In the genomic region with DNA sequence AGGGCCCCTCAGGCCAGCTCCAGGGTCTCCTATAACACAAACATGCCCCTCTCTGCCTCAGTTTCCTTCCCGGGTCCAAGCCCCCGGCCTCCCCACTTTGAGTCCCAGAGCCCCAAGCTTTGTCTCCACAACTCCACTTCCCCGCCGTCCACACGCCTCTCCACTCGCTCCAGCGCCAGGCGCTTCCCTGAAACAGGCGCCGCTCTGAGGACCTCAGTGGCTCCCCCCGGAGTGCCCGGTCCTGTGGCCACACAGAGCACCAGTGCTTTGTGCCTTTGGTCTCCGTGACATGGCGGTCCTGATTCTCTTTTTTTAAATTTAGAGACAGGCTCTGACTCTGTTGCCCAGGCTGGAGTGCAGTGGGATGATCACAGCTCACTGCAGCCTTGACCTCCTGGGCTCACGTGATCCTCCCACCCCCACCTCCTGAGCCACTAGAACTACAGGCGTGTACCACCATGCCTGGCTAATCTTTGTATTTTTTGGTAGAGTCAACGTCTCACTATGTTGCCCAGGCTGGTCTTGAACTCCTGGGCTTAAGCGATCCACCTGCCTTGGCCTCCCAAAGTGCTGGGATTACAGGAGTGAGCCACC, we compare ENCODE assay signal across 30 cellular contexts. TPM values are rescaled to one million over a fixed set of nuclear protein-coding genes. Genes with fewer than 3 reads are reported as not detected.
DNase-seq lines count a peak whose midpoint lies in the region; ATAC-seq, FAIRE-seq and TF ChIP-seq lines count a peak whose summit lies in the region.
"Had no signal": no experiment of that assay in that cellular context is flagged by ENCODE, and none has a peak within 500 bp of the region (broad histone marks: within the 10 kb centered on the region; RNA-seq: fewer than 3 reads in every experiment).

No MANE protein-coding gene starts in this region.

- H4K20me1 ChIP-seq in OCI-LY1 (ENCODE audit: insufficient read depth, low read length) = no peaks in the 10 kb centered on the region
- no peaks in the 10 kb centered on the region for H4K20me1 ChIP-seq in MM.1S (ENCODE audit: insufficient read depth, low read length)

- H3K4me1 ChIP-seq in OCI-LY1 (ENCODE audit: insufficient read depth, low read length, severe bottlenecking) (peaks cover 55% of the 10 kb centered on the region), MM.1S (ENCODE audit: low read length) (peaks cover 7% of the 10 kb centered on the region)

- H3K4me2 ChIP-seq in OCI-LY1 (ENCODE audit: low read length) (0 out of 2 replicates have a peak overlapping the region, but pooled peaks have one; percentile 24), MM.1S (ENCODE audit: low read depth, low read length) (no peak overlapping the region)
- H3K4me2 ChIP-seq: KMS-11 had no signal

- H3F3A ChIP-seq in OCI-LY1 (ENCODE audit: insufficient read depth, low read length) (peaks cover 5% of the 10 kb centered on the region), MM.1S (ENCODE audit: insufficient read depth, low read length) (no peaks in the 10 kb centered on the region)

- H3K27me3 ChIP-seq in OCI-LY1 (ENCODE audit: insufficient read depth, low read length) (peaks cover 4% of the 10 kb centered on the region; the same call in 1 of the 2 replicates), MM.1S (replicated peaks; ENCODE audit: insufficient read depth, low read length) (peaks cover 23% of the 10 kb centered on the region; the same call in 1 of the 2 replicates), brain microvascular endothelial cell (replicated peaks) (no peaks in the 10 kb centered on the region)
- H3K27me3 ChIP-seq: ascending aorta, cardiac muscle cell, SJCRH30, upper lobe of right lung had no signal

- no peaks in the 10 kb centered on the region for H3K36me3 ChIP-seq in OCI-LY1 (ENCODE audit: insufficient read depth, low read length)
- no peaks in the 10 kb centered on the region for H3K36me3 ChIP-seq in MM.1S (replicated peaks; ENCODE audit: insufficient read depth, low read length)
- H3K36me3 ChIP-seq in brain microvascular endothelial cell (replicated peaks) = no peaks in the 10 kb centered on the region
- H3K36me3 ChIP-seq: ascending aorta, cardiac muscle cell, SJCRH30, suprapubic skin, upper lobe of right lung had no signal

- no peaks in the 10 kb centered on the region for H3K9me3 ChIP-seq in OCI-LY1 (ENCODE audit: low read length)
- no peaks in the 10 kb centered on the region for H3K9me3 ChIP-seq in MM.1S (replicated peaks; ENCODE audit: insufficient read depth, low read length)
- H3K9me3 ChIP-seq: ascending aorta, SJCRH30, suprapubic skin, upper lobe of right lung had no signal

- TF ChIP-seq CTCF in OCI-LY1 (IDR thresholded peaks at IDR 0.05; ENCODE audit: low read length) = no peak
- no peak for TF ChIP-seq CTCF in MM.1S (IDR thresholded peaks at IDR 0.05; ENCODE audit: low read length)
- TF ChIP-seq CTCF in brain microvascular endothelial cell (IDR thresholded peaks at IDR 0.05; ENCODE audit: low read depth, low read length, missing control alignments) = no peak

- H3K27me3 Mint-ChIP-seq in naive thymus-derived CD8-positive, alpha-beta T cell = no peaks in the 10 kb centered on the region
- H3K27me3 Mint-ChIP-seq: activated CD4-positive, alpha-beta T cell treated with anti-CD3 and anti-CD28 coated beads for 36 hours; activated naive CD8-positive, alpha-beta T cell treated with anti-CD3 and anti-CD28 coated beads, Interleukin-2, amount 10 ng/mL, durations not matched to agents 7 days and 5 days had no signal

- no peak for ATAC-seq in Right ventricle myocardium inferior
- ATAC-seq in naive thymus-derived CD8-positive, alpha-beta T cell = no peak

- H3K79me2 ChIP-seq in OCI-LY1 (ENCODE audit: insufficient read depth, low read length) (no peaks in the 10 kb centered on the region), MM.1S (ENCODE audit: low read length) (no peaks in the 10 kb centered on the region)

- H3K4me3 ChIP-seq in OCI-LY1 (ENCODE audit: low read depth, low read length, poor library complexity, severe bottlenecking) (no peak overlapping the region), MM.1S (ENCODE audit: low read length) (no peak overlapping the region), brain microvascular endothelial cell (ENCODE audit: low read depth, low read length) (no peak overlapping the region)
- H3K4me3 ChIP-seq: cardiac muscle cell, coronary artery, SJCRH30, suprapubic skin, upper lobe of right lung had no signal

- H3K36me3 Mint-ChIP-seq in naive thymus-derived CD8-positive, alpha-beta T cell = no peaks in the 10 kb centered on the region
- H3K36me3 Mint-ChIP-seq: activated naive CD8-positive, alpha-beta T cell treated with anti-CD3 and anti-CD28 coated beads, Interleukin-2, amount 10 ng/mL, durations not matched to agents 7 days and 5 days had no signal

- H3K9me3 Mint-ChIP-seq in naive thymus-derived CD8-positive, alpha-beta T cell = peaks cover 0 to 4% (median 0%) of the 10 kb centered on the region in 9 donors
- H3K9me3 Mint-ChIP-seq: activated naive CD8-positive, alpha-beta T cell treated with anti-CD3 and anti-CD28 coated beads, Interleukin-2, amount 10 ng/mL, durations not matched to agents 7 days and 5 days; effector memory CD8-positive, alpha-beta T cell had no signal

- H3K27ac ChIP-seq in OCI-LY1 (ENCODE audit: low read depth, low read length, poor library complexity, severe bottlenecking) (peak overlapping the region; percentile 96), MM.1S (ENCODE audit: low read length) (no peak overlapping the region), brain microvascular endothelial cell (no peak overlapping the region)
- H3K27ac ChIP-seq: cardiac muscle cell, KMS-11, SJCRH30, suprapubic skin had no signal

- DNase-seq in Right ventricle myocardium inferior (ENCODE audit: missing footprints) (peak; percentile 51), cardiac septum (ENCODE audit: low spot score) (no peak), urothelium cell line (ENCODE audit: low spot score) (no peak), globus pallidus (ENCODE audit: low spot score) (no peak), MM.1S (no peak), brain microvascular endothelial cell (no peak)
- no peak for DNase-seq in naive thymus-derived CD8-positive, alpha-beta T cell
- DNase-seq: activated T-cell treated with anti-CD3 and anti-CD28 coated beads for 4 hours, COR-L47, H7, mesendoderm, NCI-H146, NCI-H2107, NCI-H345, nucleus accumbens, SJCRH30, SW 1271, T-helper 9 cell, upper lobe of right lung had no signal

- intact Hi-C loops in Right ventricle myocardium inferior (cut with DNase I) = loop anchor here (2.0 kb wide), 1 partner anchor 25 kb away; no protein-coding TSS in a partner anchor
- intact Hi-C loops in cardiac septum (cut with DNase I) = no loop called here

- no peaks in the 10 kb centered on the region for H3K9me2 ChIP-seq in OCI-LY1 (ENCODE audit: low read depth, low read length)
- no peaks in the 10 kb centered on the region for H3K9me2 ChIP-seq in MM.1S (replicated peaks; ENCODE audit: insufficient read depth, low read length)

- peak overlapping the region; percentile 36 to 89 (median 72) for H3K27ac Mint-ChIP-seq in naive thymus-derived CD8-positive, alpha-beta T cell

- peaks cover 19 to 60% (median 46%) of the 10 kb centered on the region in 4 donors for H3K4me1 Mint-ChIP-seq in naive thymus-derived CD8-positive, alpha-beta T cell

- H3K9ac ChIP-seq in OCI-LY1 (ENCODE audit: low read length) = no peak overlapping the region; the same call in 1 of the 2 replicates
- H3K9ac ChIP-seq in MM.1S (ENCODE audit: low read length) = no peak overlapping the region
- H3K9ac ChIP-seq: KMS-11 had no signal

- peak; percentile 81 for FAIRE-seq in urothelium cell line (lab: Jason Lieb, UNC)
- FAIRE-seq: GM12892 had no signal

- in situ Hi-C loops in brain microvascular endothelial cell (cut with HindIII; ENCODE audit: low pct_ligation_motif_present, low sequenced_read_pairs) = no loop called here

- H2AFZ ChIP-seq in OCI-LY1 (ENCODE audit: low read length) = no peak overlapping the region
- no peak overlapping the region for H2AFZ ChIP-seq in MM.1S (ENCODE audit: low read length)

- POLR2A ChIA-PET in naive thymus-derived CD8-positive, alpha-beta T cell (lab: Charles Lee) = interaction anchor here (0.7 to 2.7 kb wide), 3 partner anchors 17 to 38 kb away, joined by 4 to 8 read pairs (median 6); no protein-coding TSS in a partner anchor

- peak overlapping the region in 7 of 10 donors; percentile 19 to 72 (median 38) for H3K4me3 Mint-ChIP-seq in naive thymus-derived CD8-positive, alpha-beta T cell
- H3K4me3 Mint-ChIP-seq: activated naive CD8-positive, alpha-beta T cell treated with anti-CD3 and anti-CD28 coated beads, Interleukin-2, amount 10 ng/mL, durations not matched to agents 7 days and 5 days had no signal

RNA-seq across cellular contexts. Expression of a gene that starts 7.7 kb away (rescaled TPM):
- total RNA-seq in Right ventricle myocardium inferior (25.8 TPM), cardiac septum (54.7 TPM)
- 100 to 1,000 TPM; 129 to 136 TPM for total RNA-seq in naive thymus-derived CD8-positive, alpha-beta T cell
- 10 to 100 TPM in 2 of 3 donors, 1 to 10 TPM in 1; 9.1 to 24.6 (median 18.5) TPM for polyA plus RNA-seq in naive thymus-derived CD8-positive, alpha-beta T cell

RNA-seq across cellular contexts. Expression of a gene that starts 18.6 kb away (rescaled TPM):
- total RNA-seq in Right ventricle myocardium inferior = 50.8 TPM
- total RNA-seq in cardiac septum = 192 TPM
- 10 to 100 TPM; 55.1 to 56.1 TPM for total RNA-seq in naive thymus-derived CD8-positive, alpha-beta T cell
- polyA plus RNA-seq in naive thymus-derived CD8-positive, alpha-beta T cell = under 1 TPM; 0.33 to 0.56 (median 0.46) TPM

RNA-seq across cellular contexts. Expression of a gene that starts 44.1 kb away (rescaled TPM):
- total RNA-seq in Right ventricle myocardium inferior (0.32 TPM), cardiac septum (0.08 TPM)
- total RNA-seq in naive thymus-derived CD8-positive, alpha-beta T cell = not detected
- under 1 TPM in 1 of 3 donors, not detected in 2; 0.04 TPM for polyA plus RNA-seq in naive thymus-derived CD8-positive, alpha-beta T cell
- total RNA-seq: activated naive CD8-positive, alpha-beta T cell treated with anti-CD3 and anti-CD28 coated beads, Interleukin-2, amount 10 ng/mL, durations not matched to agents 7 days and 5 days; ascending aorta; pulmonary artery endothelial cell; SJCRH30 had no signal

RNA-seq across cellular contexts. Expression of a gene that starts 52.7 kb away (rescaled TPM):
- total RNA-seq in Right ventricle myocardium inferior (9.0 TPM), cardiac septum (19.7 TPM)
- 1 to 10 TPM; 3.5 to 4.6 TPM for total RNA-seq in naive thymus-derived CD8-positive, alpha-beta T cell
- polyA plus RNA-seq in naive thymus-derived CD8-positive, alpha-beta T cell = 1 to 10 TPM in 1 of 3 donors, under 1 TPM in 1, not detected in 1; 0.85 to 1.5 TPM

RNA-seq across cellular contexts. Expression of a gene that starts 57.9 kb away (rescaled TPM):
- total RNA-seq in Right ventricle myocardium inferior (13.3 TPM), cardiac septum (12.1 TPM)
- 10 to 100 TPM; 24.3 to 26.1 TPM for total RNA-seq in naive thymus-derived CD8-positive, alpha-beta T cell
- polyA plus RNA-seq in naive thymus-derived CD8-positive, alpha-beta T cell = 10 to 100 TPM; 43.5 to 45.8 (median 45.4) TPM
